Comparison of ENCODE assay signal across 35 cellular contexts in genomic region chr1:43754892-43755291, GRCh38.
"Had no signal": no experiment of that assay in that cellular context is flagged by ENCODE, and none has a peak within 500 bp of the region (broad histone marks: within the 10 kb centered on the region; RNA-seq: fewer than 3 reads in every experiment).

No MANE protein-coding gene starts in this region.

- DNase-seq: Karpas-422, Kasumi-1, MG63, MM.1S, MV-4-11, NCI-H1048, NCI-H1092, NCI-H1092 treated with DMSO at 0.1 percent for 48 hours, NCI-H1105, NCI-H1105 treated with DMSO at 0.1 percent for 48 hours, NCI-H1417, NCI-H1417 treated with DMSO at 0.1 percent for 48 hours, NCI-H1436, NCI-H1436 treated with DMSO at 0.1 percent for 48 hours, NCI-H146, NCI-H1694, NCI-H1694 treated with DMSO at 0.1 percent for 48 hours, NCI-H187, NCI-H1930, NCI-H2029, NCI-H2029 treated with DMSO at 0.1 percent for 48 hours, NCI-H2081, NCI-H2081 treated with DMSO at 0.1 percent for 48 hours, NCI-H2107, NCI-H2171, NCI-H2171 treated with DMSO at 0.1 percent for 48 hours, NCI-H2227 treated with DMSO at 0.1 percent for 48 hours, NCI-H226, NCI-H345, NCI-H446, NCI-H446 treated with DMSO at 0.1 percent for 48 hours, NCI-H510A, NCI-H510A treated with DMSO at 0.1 percent for 48 hours, NCI-H524, NCI-H524 treated with DMSO at 0.1 percent for 48 hours had no signal

- H3K27me3 ChIP-seq: MG63 had no signal

- H3K4me3 ChIP-seq: MG63 had no signal

- H3K9me3 ChIP-seq: MG63 had no signal
